In the genomic region with DNA sequence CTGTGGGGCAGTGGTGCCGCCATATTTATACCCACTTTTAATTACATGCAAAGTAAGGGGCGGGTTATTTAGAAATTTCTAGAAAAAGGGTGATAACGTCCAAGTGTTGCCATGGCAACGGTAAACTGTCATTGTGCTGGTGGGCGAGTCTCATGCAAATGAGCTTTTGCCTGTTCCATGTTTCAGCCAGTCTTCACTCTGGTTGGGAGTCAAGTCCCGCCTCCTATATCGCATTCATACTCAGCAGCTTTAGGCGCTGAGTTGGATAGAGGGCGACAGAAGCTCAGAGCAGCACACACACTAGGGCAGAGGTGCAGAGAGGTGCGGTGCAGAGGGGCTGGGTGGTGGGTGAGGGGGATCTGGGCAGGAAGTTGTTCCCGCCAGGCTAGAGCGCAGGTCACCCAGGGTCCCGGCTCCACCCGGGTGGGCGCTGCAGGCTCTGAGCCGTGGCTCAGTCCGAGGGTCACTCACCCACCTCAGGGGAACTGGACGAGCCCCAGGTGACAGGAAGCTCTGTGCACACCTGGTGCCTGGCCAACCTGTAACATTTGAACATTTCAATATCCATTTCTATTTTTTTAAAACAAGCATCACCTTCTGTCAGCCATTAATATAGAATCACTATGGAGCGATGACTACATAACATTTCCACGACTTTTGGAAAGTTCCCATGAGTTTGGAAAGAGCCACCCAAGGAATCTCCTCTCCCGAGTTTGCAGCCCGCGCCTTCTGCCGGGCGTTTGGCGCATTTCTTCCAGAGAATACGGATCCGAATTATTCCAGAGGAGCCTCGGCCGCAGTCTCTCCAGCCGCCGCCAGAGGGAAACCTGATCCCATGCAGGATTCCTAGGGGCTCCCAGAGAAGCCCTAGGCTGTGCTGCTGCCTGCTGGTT, we compare ENCODE assay signal across 8 cellular contexts.
DNase-seq lines count a peak whose midpoint lies in the region; ATAC-seq and TF ChIP-seq lines count a peak whose summit lies in the region.

No MANE protein-coding gene starts in this region.

- no peak overlapping the region for H3K27ac ChIP-seq in parathyroid adenoma

- H3K4me3 ChIP-seq in parathyroid adenoma (ENCODE audit: low read depth, low read length), result no peak overlapping the region

- intact Hi-C loops in head of caudate nucleus (cut with DNase I), result no loop called here

- H3K79me2 ChIP-seq in parathyroid adenoma, result no peaks in the 10 kb centered on the region

- no peaks in the 10 kb centered on the region for H3K36me3 ChIP-seq in parathyroid adenoma (ENCODE audit: control insufficient read depth, insufficient read depth, low read length)

- H2AFZ ChIP-seq in parathyroid adenoma, result no peak overlapping the region

- no peak for ATAC-seq in HG02981 (IDR thresholded peaks at IDR 0.05; ENCODE audit: unreplicated experiment)

- peak; percentile 24 for DNase-seq in DMS153 treated with DMSO at 0.1 percent for 48 hours (lab: John Stamatoyannopoulos, UW; ENCODE audit: unreplicated experiment)
- DNase-seq in DMS153 (lab: John Stamatoyannopoulos, UW), result no peak
- peak; percentile 7 for DNase-seq in NCI-H1092 (lab: John Stamatoyannopoulos, UW)
- peak; percentile 61 for DNase-seq in UCSD-AML1 (lab: John Stamatoyannopoulos, UW; ENCODE audit: unreplicated experiment)
- DNase-seq in head of caudate nucleus, result peak; percentile 74 to 94 (median 86)
- DNase-seq in NCI-H1436 (lab: John Stamatoyannopoulos, UW), result no peak

- H3K27me3 ChIP-seq in parathyroid adenoma (ENCODE audit: control insufficient read depth, insufficient read depth, low read length), result no peaks in the 10 kb centered on the region

- TF ChIP-seq CTCF in parathyroid adenoma (IDR thresholded peaks at IDR 0.05), result peak; percentile 84

- no peaks in the 10 kb centered on the region for H3K9me3 ChIP-seq in parathyroid adenoma (ENCODE audit: control insufficient read depth, low read length)

- H3K4me2 ChIP-seq in parathyroid adenoma (ENCODE audit: low read length), result no peak overlapping the region

- H3K9ac ChIP-seq in parathyroid adenoma, result no peak overlapping the region

- H3K4me1 ChIP-seq in parathyroid adenoma, result no peaks in the 10 kb centered on the region

Comparison
In these comparisons a context has a peak if more than half of its experiments do, and no peak if none do; other contexts are left out.
1. DNase-seq: peak in DMS153 treated with DMSO at 0.1 percent for 48 hours (single experiment), NCI-H1092 (single experiment), UCSD-AML1 (single experiment) and head of caudate nucleus (42 of 42); none in DMS153 (single experiment) and NCI-H1436 (single experiment).